ENCODE assay signal across 19 cellular contexts in genomic region chr15:23855260-23855659, GRCh38.
DNase-seq lines count a peak whose midpoint lies in the region; ATAC-seq, FAIRE-seq and TF ChIP-seq lines count a peak whose summit lies in the region.
"Had no signal": no experiment of that assay in that cellular context is flagged by ENCODE, and none has a peak within 500 bp of the region (broad histone marks: within the 10 kb centered on the region; RNA-seq: fewer than 3 reads in every experiment).

No MANE protein-coding gene starts in this region.

- H3K27me3 Mint-ChIP-seq in GM23338 (ENCODE audit: insufficient read depth, low read depth, poor library complexity) = peaks cover 10% of the 10 kb centered on the region
- H3K27me3 Mint-ChIP-seq: CD8-positive, alpha-beta memory T cell had no signal

- H3K9me3 Mint-ChIP-seq in GM23338 = peaks cover 78% of the 10 kb centered on the region

- intact Hi-C loops in posterior cingulate gyrus (cut with DNase I) = no loop called here

- H3K4me3 ChIP-seq in GM23338 (no peak overlapping the region), skeletal muscle cell (ENCODE audit: low read depth, low read length) (no peak overlapping the region)
- H3K4me3 ChIP-seq: GM12878, PC-9, SJSA1 had no signal

- DNase-seq in GM23338 (ENCODE audit: low spot score) (no peak), OCI-M1 (lab: John Stamatoyannopoulos, UW) (peak; percentile 1), iris pigment epithelial cell (ENCODE audit: low read depth) (peak; percentile 70), skeletal muscle cell (ENCODE audit: low read depth) (peak; percentile 1), HK-2 (ENCODE audit: unreplicated experiment) (no peak), posterior cingulate gyrus (no peak), RCC 7860 (ENCODE audit: low spot score) (no peak)
- DNase-seq: C1 segment of cervical spinal cord; CD8-positive, alpha-beta memory T cell; DMS53; EL; KBM-7; NCI-H187 treated with DMSO at 0.1 percent for 48 hours; NCI-H510A treated with DMSO at 0.1 percent for 48 hours; NCI-H774; PC-9 had no signal

- no peaks in the 10 kb centered on the region for H3F3A ChIP-seq in GM23338 (replicated peaks; ENCODE audit: low read depth)

- peaks cover 15% of the 10 kb centered on the region; the same call in 2 of the 3 replicates for H3K4me1 Mint-ChIP-seq in GM23338
- H3K4me1 Mint-ChIP-seq: CD8-positive, alpha-beta memory T cell had no signal

- H3K27me3 ChIP-seq in GM23338 (ENCODE audit: insufficient read depth) = no peaks in the 10 kb centered on the region
- H3K27me3 ChIP-seq: SJSA1 had no signal

- H3K27ac ChIP-seq in GM23338 (ENCODE audit: low read depth) = no peak overlapping the region
- H3K27ac ChIP-seq: PC-9, SJSA1 had no signal

- no peak overlapping the region for H3K4me2 ChIP-seq in GM23338
- H3K4me2 ChIP-seq: PC-9 had no signal

- peaks cover 7% of the 10 kb centered on the region; the same call in 2 of the 3 replicates for H3K36me3 Mint-ChIP-seq in GM23338 (ENCODE audit: low read depth)
- H3K36me3 Mint-ChIP-seq: CD8-positive, alpha-beta memory T cell had no signal

- H3K36me3 ChIP-seq in GM23338 (ENCODE audit: insufficient read depth) = no peaks in the 10 kb centered on the region
- H3K36me3 ChIP-seq: SJSA1 had no signal

- H3K79me2 ChIP-seq in GM23338 (replicated peaks; ENCODE audit: insufficient read depth) = no peaks in the 10 kb centered on the region

- no peak for FAIRE-seq in RCC 7860 (lab: Jason Lieb, UNC)
- FAIRE-seq: GM12878, H1 had no signal

- no peaks in the 10 kb centered on the region for H3K9me2 ChIP-seq in GM23338 (ENCODE audit: insufficient read depth)

- ATAC-seq in GM23338 = no peak
- ATAC-seq: GM12878 had no signal

- no peak overlapping the region for H3K4me3 Mint-ChIP-seq in GM23338
- H3K4me3 Mint-ChIP-seq: CD8-positive, alpha-beta memory T cell had no signal

- peak overlapping the region; percentile 99 for H2AFZ ChIP-seq in GM23338
- H2AFZ ChIP-seq: PC-9 had no signal

- H3K27ac Mint-ChIP-seq in GM23338 = no peak overlapping the region
- H3K27ac Mint-ChIP-seq: CD8-positive, alpha-beta memory T cell had no signal

- peaks cover 6% of the 10 kb centered on the region; the same call in 1 of the 2 replicates for H3K4me1 ChIP-seq in GM23338 (ENCODE audit: insufficient read depth)
- H3K4me1 ChIP-seq: SJSA1 had no signal

- no peaks in the 10 kb centered on the region for H4K20me1 ChIP-seq in GM23338 (replicated peaks; ENCODE audit: insufficient read depth)

- TF ChIP-seq CTCF in GM23338 (conservative IDR thresholded peaks at IDR 0.05; ENCODE audit: low read depth in 2 of 2) = no peak

TF ChIP-seq in GM23338, 12 proteins besides CTCF, POLR2A, EP300 and RAD21:
- TF ChIP-seq ETS1 (IDR thresholded peaks at IDR 0.05) = no peak
- TF ChIP-seq JUNB (IDR thresholded peaks at IDR 0.05; ENCODE audit: unreplicated experiment) = no peak
- no peak for TF ChIP-seq EZH2phosphoT487 (IDR thresholded peaks at IDR 0.05; ENCODE audit: unreplicated experiment)
- TF ChIP-seq CREB1 (CRISPR knock-in tag; IDR thresholded peaks at IDR 0.05; ENCODE audit: low read depth) = no peak
- TF ChIP-seq NANOG (IDR thresholded peaks at IDR 0.05; ENCODE audit: borderline replicate concordance) = no peak

Comparison
In these comparisons a context has a peak if more than half of its experiments do, and no peak if none do; other contexts are left out.
1. DNase-seq: peak in OCI-M1 (single experiment), iris pigment epithelial cell (single experiment) and skeletal muscle cell (single experiment); none in GM23338 (single experiment), HK-2 (single experiment), posterior cingulate gyrus (0 of 10) and RCC 7860 (single experiment).